Comparison of ENCODE assay signal across 3 cellular contexts in genomic region chr13:106374631-106375030, GRCh38.
TF ChIP-seq lines count a peak whose summit lies in the region.

No MANE protein-coding gene starts in this region.

TF ChIP-seq in SK-N-SH, 30 proteins besides CTCF, POLR2A, EP300 and RAD21:
- TF ChIP-seq USF2 (IDR thresholded peaks at IDR 0.05; ENCODE audit: borderline replicate concordance, low read depth, low read length) (no peak), RCOR1 (IDR thresholded peaks at IDR 0.05; ENCODE audit: low read length) (no peak)
TF ChIP-seq in SK-N-SH: peak in this region for 0.

TF ChIP-seq in SK-N-SH treated with all-trans-retinoic acid at 6 μM for 48 hours, 23 proteins besides CTCF, POLR2A, EP300 and RAD21:
- no peak for TF ChIP-seq POU6F1 (CRISPR knock-in tag; IDR thresholded peaks at IDR 0.05; ENCODE audit: borderline replicate concordance, low read depth)

TF ChIP-seq in GM12878, 131 proteins besides CTCF, POLR2A, EP300 and RAD21:
- TF ChIP-seq FOXK2 (IDR thresholded peaks at IDR 0.05) = no peak
- no peak for TF ChIP-seq SIN3A (IDR thresholded peaks at IDR 0.05; ENCODE audit: low read depth, low read length)
- TF ChIP-seq MYC (IDR thresholded peaks at IDR 0.05; ENCODE audit: insufficient read depth, insufficient read length, insufficient replicate concordance, low read length, severe bottlenecking) = no peak
- TF ChIP-seq FOS (IDR thresholded peaks at IDR 0.05; ENCODE audit: borderline replicate concordance, extremely low read depth, insufficient read length) = no peak
- no peak for TF ChIP-seq TARDBP (IDR thresholded peaks at IDR 0.05; ENCODE audit: borderline replicate concordance)
- TF ChIP-seq POLR2AphosphoS2 (IDR thresholded peaks at IDR 0.05; ENCODE audit: low read depth, low read length) = no peak
- TF ChIP-seq, protein P1, sequence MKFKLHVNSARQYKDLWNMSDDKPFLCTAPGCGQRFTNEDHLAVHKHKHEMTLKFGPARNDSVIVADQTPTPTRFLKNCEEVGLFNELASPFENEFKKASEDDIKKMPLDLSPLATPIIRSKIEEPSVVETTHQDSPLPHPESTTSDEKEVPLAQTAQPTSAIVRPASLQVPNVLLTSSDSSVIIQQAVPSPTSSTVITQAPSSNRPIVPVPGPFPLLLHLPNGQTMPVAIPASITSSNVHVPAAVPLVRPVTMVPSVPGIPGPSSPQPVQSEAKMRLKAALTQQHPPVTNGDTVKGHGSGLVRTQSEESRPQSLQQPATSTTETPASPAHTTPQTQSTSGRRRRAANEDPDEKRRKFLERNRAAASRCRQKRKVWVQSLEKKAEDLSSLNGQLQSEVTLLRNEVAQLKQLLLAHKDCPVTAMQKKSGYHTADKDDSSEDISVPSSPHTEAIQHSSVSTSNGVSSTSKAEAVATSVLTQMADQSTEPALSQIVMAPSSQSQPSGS (IDR thresholded peaks at IDR 0.05; ENCODE audit: low read length) = no peak
- no peak for TF ChIP-seq HDGF (IDR thresholded peaks at IDR 0.05)
- no peak for TF ChIP-seq NKRF (conservative IDR thresholded peaks at IDR 0.05)
- TF ChIP-seq EZH2 (IDR thresholded peaks at IDR 0.05; ENCODE audit: borderline replicate concordance, control insufficient read depth, low read depth, low read length) = no peak
- TF ChIP-seq NFYA (IDR thresholded peaks at IDR 0.05; ENCODE audit: borderline replicate concordance, low read depth, low read length) = no peak
